In the genomic region with DNA sequence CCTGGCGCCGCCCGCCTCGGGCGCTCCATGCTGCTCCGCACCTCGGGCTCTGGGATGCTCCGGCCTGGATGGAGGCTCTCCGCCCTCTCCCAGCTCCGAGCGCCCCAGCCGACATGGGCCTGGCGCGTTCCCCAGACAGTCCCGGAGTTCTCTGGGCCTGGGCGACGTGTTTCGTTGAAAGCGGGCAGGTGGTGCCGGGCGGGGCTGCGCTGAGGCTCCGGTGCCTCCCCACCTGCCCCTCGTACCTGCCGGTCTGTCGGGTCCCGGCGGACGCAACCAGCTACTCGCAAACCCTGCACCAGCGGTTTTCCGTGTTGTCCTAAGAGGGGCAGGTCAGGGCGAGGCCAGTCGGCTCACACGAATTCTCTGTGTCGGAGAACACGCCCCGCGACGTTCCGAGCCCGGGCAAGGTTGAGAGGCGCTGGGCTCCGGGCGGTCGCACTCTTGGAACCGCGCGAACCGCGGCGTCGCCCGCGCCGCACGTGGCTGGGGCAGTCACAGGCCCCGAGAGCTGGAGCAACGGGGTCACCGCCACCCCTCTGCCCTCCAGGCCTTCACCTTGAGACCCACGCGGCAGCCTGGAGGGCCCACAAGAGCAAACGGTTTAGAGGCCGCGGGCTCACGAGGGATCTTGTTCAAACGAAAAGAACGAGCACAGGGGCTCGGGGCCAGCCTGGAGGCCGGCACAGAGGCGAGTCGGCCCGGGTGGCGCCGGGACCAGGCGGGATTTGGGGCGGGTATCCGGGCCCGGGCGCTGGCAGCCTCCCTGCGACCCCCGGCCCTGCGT, we compare ENCODE assay signal across 13 cellular contexts. TPM values are rescaled to one million over a fixed set of nuclear protein-coding genes. Genes with fewer than 3 reads are reported as not detected.
DNase-seq lines count a peak whose midpoint lies in the region; ATAC-seq, FAIRE-seq and TF ChIP-seq lines count a peak whose summit lies in the region.
"Had no signal": no experiment of that assay in that cellular context is flagged by ENCODE, and none has a peak within 500 bp of the region (broad histone marks: within the 10 kb centered on the region; RNA-seq: fewer than 3 reads in every experiment).

No MANE protein-coding gene starts in this region.

- peaks cover 17 to 31% (median 21%) of the 10 kb centered on the region in 3 donors for H3K27me3 Mint-ChIP-seq in immature natural killer cell (ENCODE audit: low read depth in 3 of 3)

- BruUV-seq in endothelial cell of umbilical vein (replicated peaks; lab: Mats Ljungman, UMichigan) = no TSS peak

- no peaks in the 10 kb centered on the region for H3F3A ChIP-seq in neural cell (ENCODE audit: insufficient read depth, low read length, poor library complexity, severe bottlenecking)

- intact Hi-C loops in endothelial cell of umbilical vein (cut with micrococcal nuclease) = loop anchor here (1.0 to 5.0 kb wide), 2 partner anchors 32 to 154 kb away; no protein-coding TSS in a partner anchor

- TF ChIP-seq RAD21 in A549 (conservative IDR thresholded peaks at IDR 0.05 in 1 of 2, IDR thresholded peaks at IDR 0.05 in 1 of 2) = no peak
- TF ChIP-seq RAD21 in neural cell (conservative IDR thresholded peaks at IDR 0.05) = no peak

- peak in 1 of 2 experiments; percentile 2; a peak in 1 of 6 replicates for ATAC-seq in A549

- no peak overlapping the region for H3K4me3 Mint-ChIP-seq in immature natural killer cell
- H3K4me3 Mint-ChIP-seq: stimulated activated naive CD8-positive, alpha-beta T cell treated with anti-CD3 and anti-CD28 coated beads, Interleukin-15, Interleukin-2, amounts not matched to agents 100 ng/mL and 50 ng/mL, for 24 hours had no signal

- DNase-seq in A549 (ENCODE audit: low read depth in 1 of 2, low spot score in 1 of 2) (no peak), endothelial cell of umbilical vein (ENCODE audit: low read depth, low spot score) (no peak), immature natural killer cell (no peak), NOMO-1 (lab: John Stamatoyannopoulos, UW; ENCODE audit: unreplicated experiment in 2 of 2) (no peak), NCI-H1930 (lab: John Stamatoyannopoulos, UW) (no peak)
- no peak for DNase-seq in effector memory CD4-positive, alpha-beta T cell

- H3K27me3 ChIP-seq in HUES6 (ENCODE audit: control insufficient read depth, insufficient read depth, low read length) = peaks cover 96% of the 10 kb centered on the region
- H3K27me3 ChIP-seq in endothelial cell of umbilical vein (ENCODE audit: control insufficient read depth in 2 of 2, insufficient read depth in 2 of 2, low read length in 2 of 2) = peaks cover 62 to 76% of the 10 kb centered on the region in 2 experiments
- H3K27me3 ChIP-seq in neural cell (ENCODE audit: insufficient read depth, low read depth, low read length) = peaks cover 73% of the 10 kb centered on the region
- H3K27me3 ChIP-seq in effector memory CD4-positive, alpha-beta T cell (replicated peaks; ENCODE audit: control insufficient read depth, insufficient read depth, low read length, poor library complexity, severe bottlenecking) = peaks cover 44% of the 10 kb centered on the region

- FAIRE-seq in A549 (lab: Jason Lieb, UNC) = no peak
- no peak for FAIRE-seq in endothelial cell of umbilical vein (lab: Jason Lieb, UNC)
- FAIRE-seq: islet of Langerhans had no signal

- POLR2A ChIA-PET in A549 (lab: Yijun Ruan, JAX) = interaction anchor here (0.6 to 1.6 kb wide), 4 partner anchors 11 to 722 kb away, joined by 3 to 8 read pairs (median 5); no protein-coding TSS in a partner anchor
- POLR2A ChIA-PET in endothelial cell of umbilical vein (lab: Charles Lee) = no interaction called here

- H3K36me3 ChIP-seq in HUES6 (ENCODE audit: control insufficient read depth, insufficient read depth, low read length) (no peaks in the 10 kb centered on the region), endothelial cell of umbilical vein (ENCODE audit: control insufficient read depth in 2 of 2, extremely low read depth in 1 of 2, insufficient read depth in 2 of 2, low read length in 2 of 2) (no peaks in the 10 kb centered on the region), neural cell (ENCODE audit: insufficient read depth, low read length) (no peaks in the 10 kb centered on the region)
- H3K36me3 ChIP-seq in effector memory CD4-positive, alpha-beta T cell (ENCODE audit: control insufficient read depth, insufficient read depth, low read length) = no peaks in the 10 kb centered on the region

- peaks cover 11 to 24% of the 10 kb centered on the region in 2 donors for H3K4me1 Mint-ChIP-seq in immature natural killer cell

- H3K79me2 ChIP-seq in endothelial cell of umbilical vein (ENCODE audit: control insufficient read depth, insufficient read depth, low read length) = no peaks in the 10 kb centered on the region
- no peaks in the 10 kb centered on the region for H3K79me2 ChIP-seq in neural cell (replicated peaks; ENCODE audit: insufficient read depth, low read length)

- H3K9me3 ChIP-seq in A549 (no peaks in the 10 kb centered on the region), HUES6 (ENCODE audit: control insufficient read depth, insufficient read depth, low read depth, low read length) (no peaks in the 10 kb centered on the region), endothelial cell of umbilical vein (replicated peaks; ENCODE audit: control insufficient read depth, insufficient read depth, low read length) (no peaks in the 10 kb centered on the region), neural cell (ENCODE audit: low read length) (no peaks in the 10 kb centered on the region)
- no peaks in the 10 kb centered on the region for H3K9me3 ChIP-seq in effector memory CD4-positive, alpha-beta T cell (ENCODE audit: control insufficient read depth, low read length)

- peaks cover 13% of the 10 kb centered on the region; the same call in 2 of the 3 replicates for H3K4me1 ChIP-seq in A549
- peaks cover 28% of the 10 kb centered on the region for H3K4me1 ChIP-seq in HUES6 (ENCODE audit: control insufficient read depth, insufficient read depth, low read length)
- peaks cover 23% of the 10 kb centered on the region for H3K4me1 ChIP-seq in endothelial cell of umbilical vein (ENCODE audit: control insufficient read depth, extremely low read depth, insufficient read depth, low read length)
- H3K4me1 ChIP-seq in effector memory CD4-positive, alpha-beta T cell (ENCODE audit: control insufficient read depth, insufficient read depth, low read length, poor library complexity, severe bottlenecking) = peaks cover 23% of the 10 kb centered on the region

- no peak overlapping the region for H3K9ac ChIP-seq in HUES6 (ENCODE audit: low read length)
- no peak overlapping the region for H3K9ac ChIP-seq in endothelial cell of umbilical vein (replicated peaks; ENCODE audit: extremely low read depth, insufficient read depth, low read length)
- H3K9ac ChIP-seq in neural cell (ENCODE audit: low read length) = no peak overlapping the region

- no peak for TF ChIP-seq POLR2A in A549 (IDR thresholded peaks at IDR 0.05; ENCODE audit: low read length)
- no peak for TF ChIP-seq POLR2A in endothelial cell of umbilical vein (IDR thresholded peaks at IDR 0.05; ENCODE audit: low read depth, low read length)

- CTCF ChIA-PET in A549 (lab: Yijun Ruan, JAX) (interaction anchor here (0.6 to 11.6 kb wide), 53 partner anchors 11 to 969 kb away, joined by 3 to 170 read pairs (median 4); no protein-coding TSS in a partner anchor), endothelial cell of umbilical vein (lab: Charles Lee) (interaction anchor here (0.5 to 3.0 kb wide), 22 partner anchors 9 to 1384 kb away, joined by 3 to 26 read pairs (median 3); no protein-coding TSS in a partner anchor)

- H3K9me1 ChIP-seq in endothelial cell of umbilical vein (replicated peaks; ENCODE audit: control insufficient read depth, extremely low read depth, insufficient read depth, low read length) = no peaks in the 10 kb centered on the region

- TF ChIP-seq EP300 in A549 (IDR thresholded peaks at IDR 0.05) (no peak), neural cell (conservative IDR thresholded peaks at IDR 0.05; ENCODE audit: poor library complexity, severe bottlenecking) (no peak)

- no peaks in the 10 kb centered on the region for H3K36me3 Mint-ChIP-seq in immature natural killer cell
- H3K36me3 Mint-ChIP-seq: CD4-positive, CD25-positive, alpha-beta regulatory T cell had no signal

- H3K27ac ChIP-seq in A549 (peak overlapping the region; percentile 89 to 98), HUES6 (ENCODE audit: low read depth, low read length) (no peak overlapping the region), endothelial cell of umbilical vein (ENCODE audit: insufficient read depth, low read depth, low read length) (no peak overlapping the region), neural cell (ENCODE audit: low read length) (no peak overlapping the region)
- H3K27ac ChIP-seq in effector memory CD4-positive, alpha-beta T cell (ENCODE audit: insufficient read depth, low read length, poor library complexity, severe bottlenecking) = no peak overlapping the region

- H3K9me2 ChIP-seq in neural cell (ENCODE audit: insufficient read depth, low read length) = no peaks in the 10 kb centered on the region

- H3K4me3 ChIP-seq in A549 = peak overlapping the region; percentile 69
- peak overlapping the region; percentile 82 for H3K4me3 ChIP-seq in HUES6 (ENCODE audit: low read depth, low read length)
- H3K4me3 ChIP-seq in endothelial cell of umbilical vein (replicated peaks in 1 of 3; ENCODE audit: insufficient read depth in 1 of 3, low read depth in 1 of 3, low read length in 3 of 3) = peak overlapping the region in 1 of 3 experiments; percentile 29
- peak overlapping the region; percentile 52 for H3K4me3 ChIP-seq in neural cell (ENCODE audit: low read length)
- H3K4me3 ChIP-seq in effector memory CD4-positive, alpha-beta T cell (ENCODE audit: insufficient read depth, low read depth, low read length, poor library complexity, severe bottlenecking) = no peak overlapping the region

- H2AFZ ChIP-seq in endothelial cell of umbilical vein (ENCODE audit: low read depth, low read length) (peak overlapping the region; percentile 73), neural cell (ENCODE audit: low read depth, low read length) (no peak overlapping the region)

- H3K4me2 ChIP-seq in A549 (peak overlapping the region; percentile 87), endothelial cell of umbilical vein (ENCODE audit: insufficient read depth, low read length) (peak overlapping the region; percentile 34), neural cell (ENCODE audit: low read length) (no peak overlapping the region)

- no peaks in the 10 kb centered on the region for H3K9me3 Mint-ChIP-seq in immature natural killer cell
- H3K9me3 Mint-ChIP-seq: CD4-positive, CD25-positive, alpha-beta regulatory T cell; stimulated activated naive CD8-positive, alpha-beta T cell treated with anti-CD3 and anti-CD28 coated beads, Interleukin-15, Interleukin-2, amounts not matched to agents 100 ng/mL and 50 ng/mL, for 24 hours had no signal

- H4K20me1 ChIP-seq in endothelial cell of umbilical vein (replicated peaks; ENCODE audit: control insufficient read depth, extremely low read depth, insufficient read depth, low read length) (no peaks in the 10 kb centered on the region), neural cell (ENCODE audit: insufficient read depth) (no peaks in the 10 kb centered on the region)

- dilution Hi-C loops in endothelial cell of umbilical vein (cut with MboI; ENCODE audit: extremely low pct_ligation_motif_present, low sequenced_read_pairs) = no loop called here

- WGBS in A549 (ENCODE audit: missing lambda C conversion rate) = 75% methylated on average over 72 of the region's 83 CpGs

- H3K27ac Mint-ChIP-seq in immature natural killer cell = no peak overlapping the region
- H3K27ac Mint-ChIP-seq: CD4-positive, CD25-positive, alpha-beta regulatory T cell; stimulated activated naive CD8-positive, alpha-beta T cell treated with anti-CD3 and anti-CD28 coated beads, Interleukin-15, Interleukin-2, amounts not matched to agents 100 ng/mL and 50 ng/mL, for 24 hours had no signal

- TF ChIP-seq CTCF in A549 (IDR thresholded peaks at IDR 0.05) = no peak
- no peak for TF ChIP-seq CTCF in endothelial cell of umbilical vein (IDR thresholded peaks at IDR 0.05; ENCODE audit: extremely low read depth in 1 of 2, insufficient read depth in 1 of 2, low read depth in 1 of 2, low read length in 2 of 2)
- no peak for TF ChIP-seq CTCF in neural cell (IDR thresholded peaks at IDR 0.05; ENCODE audit: poor library complexity, severe bottlenecking)

RNA-seq across cellular contexts. Expression of a gene that starts 4.2 kb away (rescaled TPM):
- 0.10 and 0.13 TPM in 2 replicates for polyA plus RNA-seq in A549 (2011; rRNA removed)
- 0.40 and 0.49 TPM in 2 replicates for polyA plus RNA-seq in A549 (2012; cell fraction: cytosol; rRNA removed)
- polyA plus RNA-seq in A549 (2012; cell fraction: nucleus; rRNA removed) = 0.13 and 0.24 TPM in 2 replicates
- polyA plus RNA-seq in A549 (2017; fragmentation: RNase III; extraction: RNeasy Plus Mini Kit Qiagen cat#74134 plus additional on column Dnase treatment) = 0.14 to 0.16 TPM (median 0.15 TPM) in 3 replicates
- polyA minus RNA-seq in A549 (2011; rRNA and poly(A)+ RNA removed) = not detected in 2 replicates
- 0.24 and 0.32 TPM in 2 replicates for total RNA-seq in endothelial cell of umbilical vein
- polyA plus RNA-seq in endothelial cell of umbilical vein = 0.45 and 0.54 TPM in 2 replicates
- 0.26 and 0.35 TPM in 2 replicates for polyA plus RNA-seq in endothelial cell of umbilical vein (2011; cell fraction: cytosol; rRNA removed)
- polyA plus RNA-seq in endothelial cell of umbilical vein (2011; cell fraction: nucleus; rRNA removed) = 0.29 TPM in 2 replicates
- polyA plus RNA-seq in endothelial cell of umbilical vein (2012) = 2.1 and 5.7 TPM in 2 replicates
- 0.21 and 0.39 TPM in 2 replicates for polyA minus RNA-seq in endothelial cell of umbilical vein
- 17.9 TPM for polyA minus RNA-seq in endothelial cell of umbilical vein (2011; cell fraction: cytosol; rRNA and poly(A)+ RNA removed)
- polyA minus RNA-seq in endothelial cell of umbilical vein (2011; cell fraction: nucleus; rRNA and poly(A)+ RNA removed) = 0.38 and 0.43 TPM in 2 replicates
- polyA plus RNA-seq in neural cell = 0.16 TPM in 1 of 2 replicates, not detected in the other
- polyA minus RNA-seq in neural cell = not detected in 2 replicates
- polyA plus RNA-seq in immature natural killer cell = not detected
- total RNA-seq: activated CD8-positive, alpha-beta memory T cell treated with anti-CD3 and anti-CD28 coated beads for 36 hours; CD4-positive, CD25-positive, alpha-beta regulatory T cell; SK-MEL-5 had no signal
- polyA plus RNA-seq: CD4-positive, CD25-positive, alpha-beta regulatory T cell had no signal

Comparison
In these comparisons a context has a peak if more than half of its experiments do, and no peak if none do; other contexts are left out.
1. H3K27ac ChIP-seq: peak in A549 (2 of 2); none in HUES6 (single experiment), endothelial cell of umbilical vein (single experiment), neural cell (single experiment) and effector memory CD4-positive, alpha-beta T cell (single experiment).